Comparison of ENCODE assay signal across 10 cellular contexts in the genomic region with DNA sequence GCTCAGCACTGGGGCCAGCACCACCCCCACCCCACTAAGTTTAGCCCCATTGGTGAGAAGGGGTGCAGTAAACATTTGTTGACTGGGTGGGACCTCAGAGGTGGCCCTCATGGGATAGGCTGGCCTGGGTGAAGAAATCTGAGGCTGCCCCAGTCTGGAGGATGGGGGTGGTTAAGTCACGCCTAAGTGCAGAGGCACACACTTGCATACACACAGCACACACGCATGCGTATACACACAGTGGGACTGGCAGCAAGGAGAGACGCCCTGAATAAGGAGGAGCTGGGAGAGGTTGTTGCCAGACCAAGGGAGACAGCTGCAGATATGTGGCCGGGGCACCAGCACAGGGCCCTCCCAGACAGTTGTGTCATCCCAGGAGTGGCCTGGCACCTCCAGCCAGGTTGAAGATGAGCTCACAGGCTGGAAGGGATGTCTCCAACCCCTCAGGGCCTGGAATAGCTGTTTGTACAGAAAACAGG. TPM values are rescaled to one million over a fixed set of nuclear protein-coding genes. Genes with fewer than 3 reads are reported as not detected.
DNase-seq lines count a peak whose midpoint lies in the region; ATAC-seq, FAIRE-seq and TF ChIP-seq lines count a peak whose summit lies in the region.
"Had no signal": no experiment of that assay in that cellular context is flagged by ENCODE, and none has a peak within 500 bp of the region (broad histone marks: within the 10 kb centered on the region; RNA-seq: fewer than 3 reads in every experiment).

No MANE protein-coding gene starts in this region.

- DNase-seq in HUDEP-2 (lab: John Stamatoyannopoulos, UW; ENCODE audit: unreplicated experiment in 76 of 76) (peak in 47 of 76 experiments; percentile 12 to 81 (median 51)), MCF 10A (ENCODE audit: unreplicated experiment) (peak; percentile 88), iris pigment epithelial cell (ENCODE audit: low read depth) (peak; percentile 91), substantia nigra (lab: John Stamatoyannopoulos, UW) (no peak), UCSD-AML1 (lab: John Stamatoyannopoulos, UW; ENCODE audit: unreplicated experiment) (no peak), D721Med (ENCODE audit: insufficient read length, low spot score) (no peak), MV-4-11 (lab: John Stamatoyannopoulos, UW) (no peak)

- no TSS peak for BruUV-seq in MCF 10A (replicated peaks; lab: Mats Ljungman, UMichigan)

- CTCF ChIA-PET in MCF 10A (lab: Yijun Ruan, JAX): interaction anchor here (0.5 to 3.8 kb wide), 10 partner anchors 13 to 1671 kb away, joined by 3 to 19 read pairs (median 4); no protein-coding TSS in a partner anchor

- TF ChIP-seq CTCF in MCF 10A (IDR thresholded peaks at IDR 0.05; ENCODE audit: unreplicated experiment) (no peak), D721Med (IDR thresholded peaks at IDR 0.05; ENCODE audit: insufficient read depth, missing control alignments) (no peak)

- H3K27me3 Mint-ChIP-seq in MCF 10A (ENCODE audit: insufficient read depth, unreplicated experiment): no peaks in the 10 kb centered on the region

- no peaks in the 10 kb centered on the region for H3K9me3 Mint-ChIP-seq in MCF 10A (ENCODE audit: unreplicated experiment)
- H3K9me3 Mint-ChIP-seq: memory B cell had no signal

- no peak for ATAC-seq in HG03439 (IDR thresholded peaks at IDR 0.05; ENCODE audit: unreplicated experiment)

- H3K4me1 Mint-ChIP-seq in MCF 10A (ENCODE audit: insufficient read depth, unreplicated experiment): peaks cover 34% of the 10 kb centered on the region

- no peak overlapping the region for H3K27ac Mint-ChIP-seq in MCF 10A (ENCODE audit: low read depth, unreplicated experiment)
- H3K27ac Mint-ChIP-seq: activated naive CD8-positive, alpha-beta T cell; memory B cell had no signal

- no peak for FAIRE-seq in D721Med (lab: Jason Lieb, UNC)

- POLR2A ChIA-PET in MCF 10A (lab: Yijun Ruan, JAX): interaction anchor here (0.5 to 3.9 kb wide), 18 partner anchors 9 to 618 kb away, joined by 3 to 65 read pairs (median 3); partner anchors contain the start of gene MLKL

- intact Hi-C loops in MCF 10A (cut with micrococcal nuclease): loop anchor here (1.0 kb wide), 1 partner anchor 51 kb away; no protein-coding TSS in a partner anchor

- H3K27ac ChIP-seq in substantia nigra (ENCODE audit: low read depth, low read length, poor library complexity, severe bottlenecking): peak overlapping the region; percentile 49

- peaks cover 10% of the 10 kb centered on the region for H3K36me3 Mint-ChIP-seq in MCF 10A (ENCODE audit: insufficient read depth, unreplicated experiment)
- H3K36me3 Mint-ChIP-seq: activated naive CD8-positive, alpha-beta T cell; memory B cell had no signal

- peak overlapping the region; percentile 10 for H3K4me3 Mint-ChIP-seq in MCF 10A (ENCODE audit: unreplicated experiment)
- H3K4me3 Mint-ChIP-seq: activated naive CD8-positive, alpha-beta T cell; memory B cell had no signal

RNA-seq across cellular contexts. Expression of gene BCAR1, which starts 3.0 kb away (rescaled TPM):
- 58.6 and 68.1 TPM in 2 replicates for total RNA-seq in MCF 10A (2022)

RNA-seq across cellular contexts. Expression of gene CTRB1, which starts 35.6 kb away (rescaled TPM):
- not detected in 2 replicates for total RNA-seq in MCF 10A (2022)

RNA-seq across cellular contexts. Expression of gene CTRB2, which starts 47.4 kb away (rescaled TPM):
- not detected in 2 replicates for total RNA-seq in MCF 10A (2022)

Comparison
In these comparisons a context has a peak if more than half of its experiments do, and no peak if none do; other contexts are left out.
1. DNase-seq: peak in HUDEP-2 (47 of 76), MCF 10A (single experiment) and iris pigment epithelial cell (single experiment); none in substantia nigra (0 of 49), UCSD-AML1 (single experiment), D721Med (single experiment) and MV-4-11 (single experiment).